Comparison of ENCODE assay signal across 13 cellular contexts in genomic region chr15:64447536-64448315, GRCh38. TPM values are rescaled to one million over a fixed set of nuclear protein-coding genes. Genes with fewer than 3 reads are reported as not detected.
DNase-seq lines count a peak whose midpoint lies in the region; ATAC-seq, FAIRE-seq and TF ChIP-seq lines count a peak whose summit lies in the region.
"Had no signal": no experiment of that assay in that cellular context is flagged by ENCODE, and none has a peak within 500 bp of the region (broad histone marks: within the 10 kb centered on the region; RNA-seq: fewer than 3 reads in every experiment).

No MANE protein-coding gene starts in this region.

- TF ChIP-seq CTCF in GM23338 (conservative IDR thresholded peaks at IDR 0.05; ENCODE audit: low read depth in 2 of 2) = no peak

- no peak for DNase-seq in CD8-positive, alpha-beta memory T cell
- DNase-seq in GM19239 (ENCODE audit: insufficient read length, low spot score) = no peak
- peak; percentile 29 for DNase-seq in OCI-M1 (lab: John Stamatoyannopoulos, UW)
- no peak for DNase-seq in left lobe of liver (ENCODE audit: low spot score)
- DNase-seq in GM23338 (ENCODE audit: low spot score) = no peak
- DNase-seq in stimulated activated CD4-positive, alpha-beta T cell treated with anti-CD3 and anti-CD28 coated beads, Interleukin-4, amount 100 ng/mL, for 1 hour = no peak
- DNase-seq: aorta; effector CD4-positive, alpha-beta T cell; NCI-H187 treated with DMSO at 0.1 percent for 48 hours; NCI-H82; sigmoid colon had no signal

- FAIRE-seq in GM19239 (lab: Jason Lieb, UNC) = peak; percentile 92

- no peaks in the 10 kb centered on the region for H3K9me2 ChIP-seq in GM23338 (ENCODE audit: insufficient read depth)

- peaks cover 3 to 45% (median 6%) of the 10 kb centered on the region in 3 donors for H3K36me3 Mint-ChIP-seq in CD8-positive, alpha-beta memory T cell
- H3K36me3 Mint-ChIP-seq in GM23338 (ENCODE audit: low read depth) = peaks cover 5% of the 10 kb centered on the region; the same call in 1 of the 3 replicates

- POLR2A ChIA-PET in CD8-positive, alpha-beta memory T cell (lab: Charles Lee) = interaction anchor here (0.9 kb wide), 1 partner anchor 9 kb away, joined by 3 read pairs; no protein-coding TSS in a partner anchor

- H3K4me3 ChIP-seq in CD8-positive, alpha-beta memory T cell (ENCODE audit: low read length) = no peak overlapping the region
- no peak overlapping the region for H3K4me3 ChIP-seq in GM23338
- H3K4me3 ChIP-seq: sigmoid colon, suprapubic skin had no signal

- H4K20me1 ChIP-seq in GM23338 (replicated peaks; ENCODE audit: insufficient read depth) = no peaks in the 10 kb centered on the region; the same call in 1 of the 2 replicates

- no peak overlapping the region for H3K4me2 ChIP-seq in GM23338

- H2AFZ ChIP-seq in GM23338 = no peak overlapping the region

- no peaks in the 10 kb centered on the region for H3F3A ChIP-seq in GM23338 (replicated peaks; ENCODE audit: low read depth)

- no peak overlapping the region for H3K27ac ChIP-seq in CD8-positive, alpha-beta memory T cell (ENCODE audit: low read depth, low read length)
- no peak overlapping the region for H3K27ac ChIP-seq in GM23338 (ENCODE audit: low read depth)
- H3K27ac ChIP-seq: sigmoid colon, suprapubic skin had no signal

- CTCF ChIA-PET in CD8-positive, alpha-beta memory T cell (lab: Charles Lee) = interaction anchor here (1.1 to 1.6 kb wide), 2 partner anchors 17 to 206 kb away, joined by 3 to 4 read pairs; no protein-coding TSS in a partner anchor

- peak; percentile 71 for ATAC-seq in left lobe of liver
- ATAC-seq in HG02840 (IDR thresholded peaks at IDR 0.05; ENCODE audit: low FRiP score, unreplicated experiment) = no peak
- ATAC-seq in GM23338 = no peak

- no peaks in the 10 kb centered on the region for H3K36me3 ChIP-seq in CD8-positive, alpha-beta memory T cell (ENCODE audit: insufficient read depth, low read length)
- no peaks in the 10 kb centered on the region for H3K36me3 ChIP-seq in GM23338 (ENCODE audit: insufficient read depth)

- H3K27me3 ChIP-seq in CD8-positive, alpha-beta memory T cell (ENCODE audit: insufficient read depth, low read length, poor library complexity, severe bottlenecking) = no peaks in the 10 kb centered on the region
- no peaks in the 10 kb centered on the region for H3K27me3 ChIP-seq in GM23338 (ENCODE audit: insufficient read depth)
- H3K27me3 ChIP-seq: sigmoid colon, suprapubic skin had no signal

- no peaks in the 10 kb centered on the region for H3K27me3 Mint-ChIP-seq in CD8-positive, alpha-beta memory T cell
- H3K27me3 Mint-ChIP-seq in GM23338 (ENCODE audit: insufficient read depth, low read depth, poor library complexity) = no peaks in the 10 kb centered on the region

- peak overlapping the region in 2 of 7 donors; percentile 2 to 7 for H3K4me3 Mint-ChIP-seq in CD8-positive, alpha-beta memory T cell
- H3K4me3 Mint-ChIP-seq in GM23338 = no peak overlapping the region

- peaks cover 32 to 59% (median 47%) of the 10 kb centered on the region in 3 donors for H3K4me1 Mint-ChIP-seq in CD8-positive, alpha-beta memory T cell
- H3K4me1 Mint-ChIP-seq in GM23338 = no peaks in the 10 kb centered on the region

- peaks cover 47% of the 10 kb centered on the region for H3K4me1 ChIP-seq in CD8-positive, alpha-beta memory T cell (ENCODE audit: insufficient read depth, low read length)
- H3K4me1 ChIP-seq in GM23338 (ENCODE audit: insufficient read depth) = no peaks in the 10 kb centered on the region

- no peaks in the 10 kb centered on the region for H3K9me3 Mint-ChIP-seq in CD8-positive, alpha-beta memory T cell
- H3K9me3 Mint-ChIP-seq in GM23338 = no peaks in the 10 kb centered on the region

- H3K27ac Mint-ChIP-seq in CD8-positive, alpha-beta memory T cell = peak overlapping the region in 5 of 8 donors; percentile 15 to 81 (median 62)
- no peak overlapping the region for H3K27ac Mint-ChIP-seq in GM23338

- H3K9me3 ChIP-seq in CD8-positive, alpha-beta memory T cell (ENCODE audit: low read length) = no peaks in the 10 kb centered on the region
- H3K9me3 ChIP-seq: sigmoid colon, suprapubic skin had no signal

- no peaks in the 10 kb centered on the region for H3K79me2 ChIP-seq in GM23338 (replicated peaks; ENCODE audit: insufficient read depth)

TF ChIP-seq in GM23338, 12 proteins besides CTCF, POLR2A, EP300 and RAD21 (continues in another document):
- TF ChIP-seq CREB1 (CRISPR knock-in tag; IDR thresholded peaks at IDR 0.05; ENCODE audit: low read depth) (no peak), ETS1 (IDR thresholded peaks at IDR 0.05) (no peak), ZNF462 (CRISPR knock-in tag; IDR thresholded peaks at IDR 0.05) (no peak), EZH2phosphoT487 (IDR thresholded peaks at IDR 0.05; ENCODE audit: unreplicated experiment) (no peak), NANOG (IDR thresholded peaks at IDR 0.05; ENCODE audit: borderline replicate concordance) (no peak), STAT1 (IDR thresholded peaks at IDR 0.05; ENCODE audit: unreplicated experiment) (no peak), ZNF114 (CRISPR knock-in tag; IDR thresholded peaks at IDR 0.05) (no peak)

RNA-seq across cellular contexts. Expression of gene ZNF609, which starts 12.7 kb away (rescaled TPM):
- total RNA-seq in CD8-positive, alpha-beta memory T cell = 10 to 100 TPM; 38.0 to 38.9 TPM
- polyA plus RNA-seq in CD8-positive, alpha-beta memory T cell = 10.7 TPM
- total RNA-seq in left lobe of liver = 16.3 TPM
- total RNA-seq in GM23338 (2014; rRNA removed; shearing (Covaris generic)) = 34.2 and 40.2 TPM in 2 replicates
- 26.4 and 29.6 TPM in 2 replicates for polyA plus RNA-seq in GM23338 (2016; fragmentation: Nextera tagmentation; extraction: Ambion mirVana)
